In genomic region chr3:141486735-141487418, GRCh38 we compare ENCODE assay signal across 1 cellular context.
TF ChIP-seq lines count a peak whose summit lies in the region.

Gene RASA2 (plus strand): TSS chr3:141487027. CDS start chr3:141487084, 57 bp downstream.

TF ChIP-seq in HEK293, 187 proteins besides CTCF, POLR2A, EP300 and RAD21 (continued from another document):
- TF ChIP-seq ZNF280C (tag by site-specific recombination; IDR thresholded peaks at IDR 0.05) = no peak
- TF ChIP-seq EGR2 (tag by site-specific recombination; IDR thresholded peaks at IDR 0.05; ENCODE audit: low read depth) = peak; percentile 31; the same call in 1 of the 2 replicates
- TF ChIP-seq SP3 (tag by site-specific recombination; IDR thresholded peaks at IDR 0.05) = peak; percentile 46; the same call in 1 of the 2 replicates
- TF ChIP-seq ZFP37 (tag by site-specific recombination; IDR thresholded peaks at IDR 0.05) = no peak
- TF ChIP-seq ZNF549 (tag by site-specific recombination; IDR thresholded peaks at IDR 0.05) = no peak
- no peak for TF ChIP-seq ZNF514 (tag by site-specific recombination; IDR thresholded peaks at IDR 0.05)
- TF ChIP-seq SETDB1 (IDR thresholded peaks at IDR 0.05; ENCODE audit: insufficient read length, low read length) = no peak
- TF ChIP-seq ZNF112 (tag by site-specific recombination; IDR thresholded peaks at IDR 0.05) = no peak
- no peak for TF ChIP-seq ZBTB21 (tag by site-specific recombination; IDR thresholded peaks at IDR 0.05)
- TF ChIP-seq ZNF169 (tag by site-specific recombination; IDR thresholded peaks at IDR 0.05) = no peak
- TF ChIP-seq ZNF621 (tag by site-specific recombination; IDR thresholded peaks at IDR 0.05) = no peak
- peak; percentile 86 for TF ChIP-seq ZBTB48 (tag by site-specific recombination; IDR thresholded peaks at IDR 0.05)
- no peak for TF ChIP-seq MEIS1 (CRISPR knock-in tag; IDR thresholded peaks at IDR 0.05; ENCODE audit: borderline replicate concordance)
- TF ChIP-seq ZNF404 (tag by site-specific recombination; IDR thresholded peaks at IDR 0.05) = no peak
- no peak for TF ChIP-seq SCRT2 (tag by site-specific recombination; IDR thresholded peaks at IDR 0.05)
- no peak for TF ChIP-seq ZSCAN30 (tag by site-specific recombination; IDR thresholded peaks at IDR 0.05)
- TF ChIP-seq ZNF26 (tag by site-specific recombination; IDR thresholded peaks at IDR 0.05) = no peak
- TF ChIP-seq ZNF184 (tag by site-specific recombination; IDR thresholded peaks at IDR 0.05) = no peak
- TF ChIP-seq ZNF521 (tag by site-specific recombination; IDR thresholded peaks at IDR 0.05) = no peak
- TF ChIP-seq ZNF670 (tag by site-specific recombination; IDR thresholded peaks at IDR 0.05; ENCODE audit: low read depth) = no peak
- 0 out of 2 replicates have a peak, but pooled peaks have one; percentile 10 for TF ChIP-seq KLF8 (tag by site-specific recombination; IDR thresholded peaks at IDR 0.05)
- TF ChIP-seq ZNF24 (tag by site-specific recombination; IDR thresholded peaks at IDR 0.05) = no peak
- TF ChIP-seq REPIN1 (tag by site-specific recombination; IDR thresholded peaks at IDR 0.05; ENCODE audit: low read depth) = no peak
